ENCODE assay signal across 22 cellular contexts in genomic region chr1:228114827-228115226, GRCh38. TPM values are rescaled to one million over a fixed set of nuclear protein-coding genes. Genes with fewer than 3 reads are reported as not detected.
A peak's percentile ranks its signal among the peaks of the same experiment; 100 is the strongest.
DNase-seq lines count a peak whose midpoint lies in the region; ATAC-seq, FAIRE-seq and TF ChIP-seq lines count a peak whose summit lies in the region.
"Had no signal": no experiment of that assay in that cellular context is flagged by ENCODE, and none has a peak within 500 bp of the region (broad histone marks: within the 10 kb centered on the region; RNA-seq: fewer than 3 reads in every experiment).

No MANE protein-coding gene starts in this region.

- DNase-seq in D721Med (ENCODE audit: insufficient read length, low spot score) (no peak), adrenal gland (no peak), neural crest cell (ENCODE audit: low read depth, low spot score) (no peak), sigmoid colon (no peak), HK-2 (ENCODE audit: unreplicated experiment) (no peak)
- DNase-seq: 8988T; ACHN; BE2C; C1 segment of cervical spinal cord; CD4-positive, alpha-beta memory T cell; CD4-positive, CD25-positive, alpha-beta regulatory T cell; CD8-positive, alpha-beta memory T cell; COR-L47; DMS79 treated with DMSO at 0.1 percent for 48 hours; GDM1 had no signal

- H3K27me3 ChIP-seq in adrenal gland (no peaks in the 10 kb centered on the region), sigmoid colon (no peaks in the 10 kb centered on the region)
- H3K27me3 ChIP-seq: BE2C, BLaER1 had no signal

- H3K9me3 ChIP-seq in adrenal gland (replicated peaks in 1 of 3) (no peaks in the 10 kb centered on the region), sigmoid colon (no peaks in the 10 kb centered on the region)
- H3K9me3 ChIP-seq: BE2C had no signal

- intact Hi-C loops in adrenal gland (cut with DNase I) = no loop called here
- intact Hi-C loops in sigmoid colon (cut with DNase I) = no loop called here

- peaks cover 4% of the 10 kb centered on the region for H3K4me1 Mint-ChIP-seq in neural crest cell

- H3K27me3 Mint-ChIP-seq in neural crest cell (ENCODE audit: low read depth) = peaks cover 7% of the 10 kb centered on the region
- H3K27me3 Mint-ChIP-seq: CD4-positive, alpha-beta memory T cell; CD4-positive, CD25-positive, alpha-beta regulatory T cell had no signal

- ATAC-seq in HG02870 (IDR thresholded peaks at IDR 0.05; ENCODE audit: unreplicated experiment) = no peak
- ATAC-seq: GM12878 had no signal

- H3K9me3 Mint-ChIP-seq in neural crest cell = peaks cover 9% of the 10 kb centered on the region
- H3K9me3 Mint-ChIP-seq: CD8-positive, alpha-beta memory T cell had no signal

- H3K4me1 ChIP-seq in adrenal gland (replicated peaks in 1 of 2) = peaks cover 0 to 19% of the 10 kb centered on the region in 2 donors
- H3K4me1 ChIP-seq in sigmoid colon = peaks cover 0 to 8% (median 7%) of the 10 kb centered on the region in 4 donors
- H3K4me1 ChIP-seq: BE2C had no signal

- TF ChIP-seq POLR2A in adrenal gland (IDR thresholded peaks at IDR 0.05) (no peak), sigmoid colon (IDR thresholded peaks at IDR 0.05) (no peak)

- H3K4me3 Mint-ChIP-seq in neural crest cell = peak overlapping the region; percentile 16
- H3K4me3 Mint-ChIP-seq: CD14-positive monocyte; CD4-positive, alpha-beta memory T cell; CD4-positive, CD25-positive, alpha-beta regulatory T cell; CD8-positive, alpha-beta memory T cell had no signal

- H3K36me3 Mint-ChIP-seq in neural crest cell (ENCODE audit: low read depth) = peaks cover 10% of the 10 kb centered on the region
- H3K36me3 Mint-ChIP-seq: CD14-positive monocyte; CD4-positive, alpha-beta memory T cell; CD4-positive, CD25-positive, alpha-beta regulatory T cell; CD8-positive, alpha-beta memory T cell had no signal

- no peaks in the 10 kb centered on the region for H3K36me3 ChIP-seq in adrenal gland (replicated peaks in 1 of 2)
- H3K36me3 ChIP-seq in sigmoid colon = no peaks in the 10 kb centered on the region
- H3K36me3 ChIP-seq: BE2C, BLaER1 had no signal

- WGBS in adrenal gland, 4 donors = 47 to 62% (median 54%) methylated on average over 3 of the region's 3 CpGs
- WGBS in sigmoid colon, 2 donors = 73 to 83% methylated on average over 3 of the region's 3 CpGs

- peak overlapping the region in 1 of 4 donors; percentile 4 for H3K4me3 ChIP-seq in adrenal gland
- no peak overlapping the region for H3K4me3 ChIP-seq in sigmoid colon
- H3K4me3 ChIP-seq: BLaER1, GM12878 had no signal

- H3K27ac Mint-ChIP-seq in neural crest cell (ENCODE audit: unreplicated experiment) = no peak overlapping the region
- H3K27ac Mint-ChIP-seq: CD14-positive monocyte; CD4-positive, alpha-beta memory T cell had no signal

- TF ChIP-seq EP300 in sigmoid colon (IDR thresholded peaks at IDR 0.05) = no peak

- FAIRE-seq in D721Med (lab: Jason Lieb, UNC) (peak; percentile 11), G401.6 (lab: Jason Lieb, UNC) (peak; percentile 72)
- FAIRE-seq: GM12878, GM12892, GM18507 had no signal

- TF ChIP-seq CTCF in D721Med (IDR thresholded peaks at IDR 0.05; ENCODE audit: insufficient read depth, missing control alignments) = no peak
- TF ChIP-seq CTCF in adrenal gland (IDR thresholded peaks at IDR 0.05) = no peak
- TF ChIP-seq CTCF in neural crest cell (conservative IDR thresholded peaks at IDR 0.05) = no peak
- no peak for TF ChIP-seq CTCF in sigmoid colon (IDR thresholded peaks at IDR 0.05)

- H3K27ac ChIP-seq in adrenal gland = peak overlapping the region in 3 of 5 donors; percentile 27 to 51 (median 31)
- H3K27ac ChIP-seq in sigmoid colon = no peak overlapping the region
- H3K27ac ChIP-seq: BLaER1 had no signal

RNA-seq across cellular contexts. Expression of gene MRPL55, which starts 5.7 kb away (rescaled TPM):
- total RNA-seq in adrenal gland (100 to 1,000 TPM in 2 of 8 donors, 10 to 100 TPM in 6; 56.4 to 120 (median 70.8) TPM), neural crest cell (61.9 and 67.3 TPM in 2 replicates), sigmoid colon (10 to 100 TPM; 62.0 to 90.6 (median 79.3) TPM)
- polyA plus RNA-seq in adrenal gland (100 to 1,000 TPM in 2 of 3 donors, 10 to 100 TPM in 1; 25.1 to 309 (median 303) TPM), sigmoid colon (10 to 100 TPM; 53.5 to 77.4 (median 58.0) TPM)

RNA-seq across cellular contexts. Expression of gene C1orf35, which starts 11.7 kb away (rescaled TPM):
- total RNA-seq in adrenal gland (10 to 100 TPM in 6 of 8 donors, 1 to 10 TPM in 2; 8.0 to 24.8 (median 15.4) TPM), neural crest cell (29.1 and 29.7 TPM in 2 replicates), sigmoid colon (10 to 100 TPM in 3 of 4 donors, 1 to 10 TPM in 1; 7.8 to 18.1 (median 13.0) TPM)
- polyA plus RNA-seq in adrenal gland (10 to 100 TPM in 2 of 3 donors, 1 to 10 TPM in 1; 5.0 to 42.0 (median 36.0) TPM), sigmoid colon (10 to 100 TPM in 1 of 3 donors, 1 to 10 TPM in 2; 8.8 to 17.9 (median 9.0) TPM)

RNA-seq across cellular contexts. Expression of gene GUK1, which starts 25.3 kb away (rescaled TPM):
- 100 to 1,000 TPM; 162 to 427 (median 236) TPM for total RNA-seq in adrenal gland
- polyA plus RNA-seq in adrenal gland = 100 to 1,000 TPM in 2 of 3 donors, 10 to 100 TPM in 1; 42.3 to 414 (median 388) TPM
- total RNA-seq in neural crest cell = 114 and 115 TPM in 2 replicates
- total RNA-seq in sigmoid colon = 100 to 1,000 TPM; 225 to 366 (median 303) TPM
- polyA plus RNA-seq in sigmoid colon = 100 to 1,000 TPM; 391 to 668 (median 656) TPM

RNA-seq across cellular contexts. Expression of gene ARF1, which starts 32.3 kb away (rescaled TPM):
- total RNA-seq in adrenal gland (100 to 1,000 TPM; 345 to 611 (median 381) TPM), neural crest cell (237 and 240 TPM in 2 replicates), sigmoid colon (100 to 1,000 TPM; 212 to 250 (median 225) TPM)
- polyA plus RNA-seq in adrenal gland (100 to 1,000 TPM; 274 to 510 (median 384) TPM), sigmoid colon (100 to 1,000 TPM; 345 to 482 (median 479) TPM)

RNA-seq across cellular contexts. Expression of gene GJC2, which starts 34.9 kb away (rescaled TPM):
- 1 to 10 TPM in 7 of 8 donors, under 1 TPM in 1; 0.87 to 4.1 (median 1.3) TPM for total RNA-seq in adrenal gland
- polyA plus RNA-seq in adrenal gland = 1 to 10 TPM in 2 of 3 donors, under 1 TPM in 1; 0.05 to 2.1 (median 1.8) TPM
- total RNA-seq in neural crest cell = 0.65 and 0.68 TPM in 2 replicates
- 1 to 10 TPM; 4.2 to 6.4 (median 4.9) TPM for total RNA-seq in sigmoid colon
- under 1 TPM in 2 of 3 donors, not detected in 1; 0.60 to 0.99 TPM for polyA plus RNA-seq in sigmoid colon
- polyA plus RNA-seq: CD14-positive monocyte; CD4-positive, alpha-beta memory T cell; CD4-positive, CD25-positive, alpha-beta regulatory T cell; CD8-positive, alpha-beta memory T cell had no signal

Comparison
In these comparisons a context has a peak if more than half of its experiments do, and no peak if none do; other contexts are left out.
1. H3K27ac ChIP-seq: peak in adrenal gland (3 of 5); none in sigmoid colon (0 of 4).